Comparison of ENCODE assay signal across 9 cellular contexts in the genomic region with DNA sequence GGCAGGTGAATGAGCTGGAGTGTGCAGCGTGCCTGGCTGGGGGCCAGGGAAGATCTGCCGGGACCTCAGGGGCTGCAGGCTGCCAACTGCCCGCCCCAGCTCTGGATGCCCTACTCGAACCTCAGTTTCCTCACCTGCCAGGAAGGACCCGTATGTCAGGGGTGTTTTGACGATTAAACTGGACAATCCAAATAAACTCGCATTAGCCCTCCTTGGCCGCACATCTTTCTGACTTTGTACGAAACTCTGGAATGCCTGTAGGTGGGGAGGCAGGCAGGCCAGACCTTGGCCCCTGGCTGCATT. TPM values are rescaled to one million over a fixed set of nuclear protein-coding genes. Genes with fewer than 3 reads are reported as not detected.
A peak's percentile ranks its signal among the peaks of the same experiment; 100 is the strongest.
DNase-seq lines count a peak whose midpoint lies in the region; ATAC-seq and TF ChIP-seq lines count a peak whose summit lies in the region.
"Had no signal": no experiment of that assay in that cellular context is flagged by ENCODE, and none has a peak within 500 bp of the region (broad histone marks: within the 10 kb centered on the region; RNA-seq: fewer than 3 reads in every experiment).

No MANE protein-coding gene starts in this region.

- H4K20me1 ChIP-seq in SK-N-SH (ENCODE audit: insufficient read depth), result no peaks in the 10 kb centered on the region

- TF ChIP-seq CTCF in SK-N-SH (IDR thresholded peaks at IDR 0.05), result no peak
- TF ChIP-seq CTCF in brain (conservative IDR thresholded peaks at IDR 0.05), result no peak
- no peak for TF ChIP-seq CTCF in lower lobe of right lung (IDR thresholded peaks at IDR 0.05)

- peaks cover 20% of the 10 kb centered on the region for H3K36me3 Mint-ChIP-seq in brain

- H3K4me2 ChIP-seq in SK-N-SH, result peak overlapping the region; percentile 86

- TF ChIP-seq EP300 in SK-N-SH (IDR thresholded peaks at IDR 0.05; ENCODE audit: borderline replicate concordance in 1 of 2, low read depth in 1 of 2, low read length in 1 of 2), result no peak

- peaks cover 13% of the 10 kb centered on the region for H3K4me1 Mint-ChIP-seq in brain

- no peak for TF ChIP-seq RAD21 in SK-N-SH (IDR thresholded peaks at IDR 0.05; ENCODE audit: low read length)

- no peak for ATAC-seq in SK-N-SH treated with all-trans-retinoic acid at 6 μM for 48 hours
- ATAC-seq in lower lobe of right lung, result no peak

- DNase-seq in SK-N-SH (no peak), lower lobe of right lung (no peak), superior temporal gyrus (ENCODE audit: extremely low spot score) (peak; percentile 2), HK-2 (ENCODE audit: unreplicated experiment) (no peak), DMS79 (lab: John Stamatoyannopoulos, UW) (no peak), hypothalamus (lab: John Stamatoyannopoulos, UW) (no peak)
- DNase-seq: amniotic stem cell had no signal

- CTCF ChIA-PET in SK-N-SH (lab: Yijun Ruan, JAX), result no interaction called here

- H3K36me3 ChIP-seq in SK-N-SH (replicated peaks in 1 of 2; ENCODE audit: control insufficient read depth in 1 of 2, insufficient read depth in 2 of 2, low read length in 1 of 2) (no peaks in the 10 kb centered on the region), lower lobe of right lung (no peaks in the 10 kb centered on the region)

- 75% methylated on average over 8 of the region's 9 CpGs for WGBS in SK-N-SH (ENCODE audit: low lambda C conversion rate)

- H3K27me3 ChIP-seq in SK-N-SH (ENCODE audit: insufficient read depth) (no peaks in the 10 kb centered on the region), lower lobe of right lung (ENCODE audit: low read depth) (no peaks in the 10 kb centered on the region)

- peak overlapping the region; percentile 91; the same call in 1 of the 2 replicates for H2AFZ ChIP-seq in SK-N-SH (ENCODE audit: low read depth)

- no peak overlapping the region for H3K9ac ChIP-seq in SK-N-SH

- peak overlapping the region in 1 of 2 experiments; percentile 71; a peak in 1 of 4 replicates for H3K4me3 ChIP-seq in SK-N-SH (ENCODE audit: low read depth in 2 of 2, low read length in 1 of 2)
- H3K4me3 ChIP-seq in lower lobe of right lung, result peak overlapping the region; percentile 61

- H3K4me1 ChIP-seq in SK-N-SH (ENCODE audit: control insufficient read depth in 1 of 2, insufficient read depth in 2 of 2, low read depth in 1 of 2, low read length in 1 of 2) (peaks cover 0 to 22% of the 10 kb centered on the region in 2 experiments; a peak in 1 of 4 replicates), lower lobe of right lung (peaks cover 15% of the 10 kb centered on the region)

- H3K79me2 ChIP-seq in SK-N-SH (ENCODE audit: insufficient read depth), result no peaks in the 10 kb centered on the region

- peak overlapping the region; percentile 59 to 73 (median 70) for H3K4me3 Mint-ChIP-seq in brain

- H3K27ac ChIP-seq in SK-N-SH (ENCODE audit: low read depth in 2 of 2, low read length in 1 of 2), result peak overlapping the region in 1 of 2 experiments; percentile 39; a peak in 1 of 4 replicates
- peak overlapping the region; percentile 85 for H3K27ac ChIP-seq in lower lobe of right lung

- H3K9me3 ChIP-seq in SK-N-SH, result no peaks in the 10 kb centered on the region
- no peaks in the 10 kb centered on the region for H3K9me3 ChIP-seq in lower lobe of right lung

- POLR2A ChIA-PET in SK-N-SH (lab: Yijun Ruan, JAX), result interaction anchor here (1.2 to 1.4 kb wide), 3 partner anchors 34 to 181 kb away, joined by 6 to 9 read pairs (median 8); a partner anchor contains a TSS

- H3F3A ChIP-seq in SK-N-SH (replicated peaks; ENCODE audit: insufficient read depth), result peaks cover 9% of the 10 kb centered on the region

- H3K27ac Mint-ChIP-seq in brain, result peak overlapping the region in 2 of 5 experiments; percentile 55 to 66

- no peaks in the 10 kb centered on the region for H3K9me2 ChIP-seq in SK-N-SH

- intact Hi-C loops in lower lobe of right lung (cut with DNase I), result no loop called here

- H3K27me3 Mint-ChIP-seq in brain, result peaks cover 12% of the 10 kb centered on the region

- peaks cover 0 to 3% (median 0%) of the 10 kb centered on the region in 5 experiments for H3K9me3 Mint-ChIP-seq in brain

TF ChIP-seq in SK-N-SH, 30 proteins besides CTCF, POLR2A, EP300 and RAD21:
- TF ChIP-seq FOXJ3 (CRISPR knock-in tag; IDR thresholded peaks at IDR 0.05) (no peak), SIN3A (IDR thresholded peaks at IDR 0.05; ENCODE audit: borderline replicate concordance, low read depth, low read length) (no peak)
- TF ChIP-seq, protein P1, sequence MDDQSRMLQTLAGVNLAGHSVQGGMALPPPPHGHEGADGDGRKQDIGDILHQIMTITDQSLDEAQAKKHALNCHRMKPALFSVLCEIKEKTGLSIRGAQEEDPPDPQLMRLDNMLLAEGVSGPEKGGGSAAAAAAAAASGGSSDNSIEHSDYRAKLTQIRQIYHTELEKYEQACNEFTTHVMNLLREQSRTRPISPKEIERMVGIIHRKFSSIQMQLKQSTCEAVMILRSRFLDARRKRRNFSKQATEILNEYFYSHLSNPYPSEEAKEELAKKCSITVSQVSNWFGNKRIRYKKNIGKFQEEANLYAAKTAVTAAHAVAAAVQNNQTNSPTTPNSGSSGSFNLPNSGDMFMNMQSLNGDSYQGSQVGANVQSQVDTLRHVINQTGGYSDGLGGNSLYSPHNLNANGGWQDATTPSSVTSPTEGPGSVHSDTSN (IDR thresholded peaks at IDR 0.05), result peak; percentile 8; the same call in 1 of the 2 replicates

TF ChIP-seq in SK-N-SH treated with all-trans-retinoic acid at 6 μM for 48 hours, 23 proteins besides CTCF, POLR2A, EP300 and RAD21 (continues in another document):
- TF ChIP-seq ISL1 (CRISPR knock-in tag; IDR thresholded peaks at IDR 0.05), result no peak
- no peak for TF ChIP-seq TOX (CRISPR knock-in tag; IDR thresholded peaks at IDR 0.05; ENCODE audit: borderline replicate concordance)
- no peak for TF ChIP-seq ZC3H10 (CRISPR knock-in tag; IDR thresholded peaks at IDR 0.05)
- no peak for TF ChIP-seq GLIS3 (CRISPR knock-in tag; IDR thresholded peaks at IDR 0.05)
- TF ChIP-seq, protein P2, sequence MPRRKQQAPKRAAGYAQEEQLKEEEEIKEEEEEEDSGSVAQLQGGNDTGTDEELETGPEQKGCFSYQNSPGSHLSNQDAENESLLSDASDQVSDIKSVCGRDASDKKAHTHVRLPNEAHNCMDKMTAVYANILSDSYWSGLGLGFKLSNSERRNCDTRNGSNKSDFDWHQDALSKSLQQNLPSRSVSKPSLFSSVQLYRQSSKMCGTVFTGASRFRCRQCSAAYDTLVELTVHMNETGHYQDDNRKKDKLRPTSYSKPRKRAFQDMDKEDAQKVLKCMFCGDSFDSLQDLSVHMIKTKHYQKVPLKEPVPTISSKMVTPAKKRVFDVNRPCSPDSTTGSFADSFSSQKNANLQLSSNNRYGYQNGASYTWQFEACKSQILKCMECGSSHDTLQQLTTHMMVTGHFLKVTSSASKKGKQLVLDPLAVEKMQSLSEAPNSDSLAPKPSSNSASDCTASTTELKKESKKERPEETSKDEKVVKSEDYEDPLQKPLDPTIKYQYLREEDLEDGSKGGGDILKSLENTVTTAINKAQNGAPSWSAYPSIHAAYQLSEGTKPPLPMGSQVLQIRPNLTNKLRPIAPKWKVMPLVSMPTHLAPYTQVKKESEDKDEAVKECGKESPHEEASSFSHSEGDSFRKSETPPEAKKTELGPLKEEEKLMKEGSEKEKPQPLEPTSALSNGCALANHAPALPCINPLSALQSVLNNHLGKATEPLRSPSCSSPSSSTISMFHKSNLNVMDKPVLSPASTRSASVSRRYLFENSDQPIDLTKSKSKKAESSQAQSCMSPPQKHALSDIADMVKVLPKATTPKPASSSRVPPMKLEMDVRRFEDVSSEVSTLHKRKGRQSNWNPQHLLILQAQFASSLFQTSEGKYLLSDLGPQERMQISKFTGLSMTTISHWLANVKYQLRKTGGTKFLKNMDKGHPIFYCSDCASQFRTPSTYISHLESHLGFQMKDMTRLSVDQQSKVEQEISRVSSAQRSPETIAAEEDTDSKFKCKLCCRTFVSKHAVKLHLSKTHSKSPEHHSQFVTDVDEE (CRISPR knock-in tag; IDR thresholded peaks at IDR 0.05), result no peak
- no peak for TF ChIP-seq ZFP30 (CRISPR knock-in tag; IDR thresholded peaks at IDR 0.05)
- TF ChIP-seq, protein P3, sequence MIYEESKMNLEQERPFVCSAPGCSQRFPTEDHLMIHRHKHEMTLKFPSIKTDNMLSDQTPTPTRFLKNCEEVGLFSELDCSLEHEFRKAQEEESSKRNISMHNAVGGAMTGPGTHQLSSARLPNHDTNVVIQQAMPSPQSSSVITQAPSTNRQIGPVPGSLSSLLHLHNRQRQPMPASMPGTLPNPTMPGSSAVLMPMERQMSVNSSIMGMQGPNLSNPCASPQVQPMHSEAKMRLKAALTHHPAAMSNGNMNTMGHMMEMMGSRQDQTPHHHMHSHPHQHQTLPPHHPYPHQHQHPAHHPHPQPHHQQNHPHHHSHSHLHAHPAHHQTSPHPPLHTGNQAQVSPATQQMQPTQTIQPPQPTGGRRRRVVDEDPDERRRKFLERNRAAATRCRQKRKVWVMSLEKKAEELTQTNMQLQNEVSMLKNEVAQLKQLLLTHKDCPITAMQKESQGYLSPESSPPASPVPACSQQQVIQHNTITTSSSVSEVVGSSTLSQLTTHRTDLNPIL (CRISPR knock-in tag; IDR thresholded peaks at IDR 0.05; ENCODE audit: low read depth), result no peak

RNA-seq across cellular contexts. Expression of a gene that starts 8.3 kb away (rescaled TPM):
- 3.3 and 3.7 TPM in 2 replicates for polyA plus RNA-seq in SK-N-SH (2012; rRNA removed)
- 4.4 and 4.6 TPM in 2 replicates for polyA plus RNA-seq in SK-N-SH (2012; cell fraction: cytosol; rRNA removed)
- polyA plus RNA-seq in SK-N-SH (2012; cell fraction: nucleus; rRNA removed), result 2.5 and 5.1 TPM in 2 replicates
- 10.7 TPM for polyA plus RNA-seq in brain (ENCODE audit: insufficient read depth, low read depth, low replicate concordance)
- 9.0 TPM for total RNA-seq in lower lobe of right lung

RNA-seq across cellular contexts. Expression of a gene that starts 33.8 kb away (rescaled TPM):
- polyA plus RNA-seq in SK-N-SH (2012; rRNA removed) (0.84 and 1.4 TPM in 2 replicates), brain (ENCODE audit: insufficient read depth, low read depth, low replicate concordance) (3.8 TPM)
- 1.6 and 2.0 TPM in 2 replicates for polyA plus RNA-seq in SK-N-SH (2012; cell fraction: cytosol; rRNA removed)
- 0.43 and 0.93 TPM in 2 replicates for polyA plus RNA-seq in SK-N-SH (2012; cell fraction: nucleus; rRNA removed)
- 3.2 TPM for total RNA-seq in lower lobe of right lung

RNA-seq across cellular contexts. Expression of a gene that starts 59.4 kb away (rescaled TPM):
- 2.7 and 3.8 TPM in 2 replicates for polyA plus RNA-seq in SK-N-SH (2012; rRNA removed)
- polyA plus RNA-seq in SK-N-SH (2012; cell fraction: cytosol; rRNA removed), result 4.2 and 4.3 TPM in 2 replicates
- 4.8 and 6.7 TPM in 2 replicates for polyA plus RNA-seq in SK-N-SH (2012; cell fraction: nucleus; rRNA removed)
- polyA plus RNA-seq in brain (ENCODE audit: insufficient read depth, low read depth, low replicate concordance), result 5.1 TPM
- total RNA-seq in lower lobe of right lung, result 29.1 TPM
